ENCODE assay signal across 35 cellular contexts in genomic region chr2:217156801-217157200, GRCh38.
"Had no signal": no experiment of that assay in that cellular context is flagged by ENCODE, and none has a peak within 500 bp of the region (broad histone marks: within the 10 kb centered on the region; RNA-seq: fewer than 3 reads in every experiment).

No MANE protein-coding gene starts in this region.

- H3K36me3 ChIP-seq: MG63 had no signal

- H3K27me3 ChIP-seq: MG63 had no signal

- H3K4me3 ChIP-seq: MG63 had no signal

- H3K9me3 ChIP-seq: MG63 had no signal

- DNase-seq: Karpas-422, Kasumi-1, MG63, MM.1S, MV-4-11, NCI-H1048, NCI-H1092, NCI-H1092 treated with DMSO at 0.1 percent for 48 hours, NCI-H1105, NCI-H1105 treated with DMSO at 0.1 percent for 48 hours, NCI-H1417, NCI-H1417 treated with DMSO at 0.1 percent for 48 hours, NCI-H1436, NCI-H1436 treated with DMSO at 0.1 percent for 48 hours, NCI-H146, NCI-H1694, NCI-H1694 treated with DMSO at 0.1 percent for 48 hours, NCI-H187, NCI-H187 treated with DMSO at 0.1 percent for 48 hours, NCI-H1930, NCI-H2029, NCI-H2029 treated with DMSO at 0.1 percent for 48 hours, NCI-H2081, NCI-H2081 treated with DMSO at 0.1 percent for 48 hours, NCI-H2107, NCI-H2171, NCI-H2171 treated with DMSO at 0.1 percent for 48 hours, NCI-H2227 treated with DMSO at 0.1 percent for 48 hours, NCI-H226, NCI-H345, NCI-H446, NCI-H446 treated with DMSO at 0.1 percent for 48 hours, NCI-H510A, NCI-H510A treated with DMSO at 0.1 percent for 48 hours, NCI-H524 had no signal
